In the genomic region with DNA sequence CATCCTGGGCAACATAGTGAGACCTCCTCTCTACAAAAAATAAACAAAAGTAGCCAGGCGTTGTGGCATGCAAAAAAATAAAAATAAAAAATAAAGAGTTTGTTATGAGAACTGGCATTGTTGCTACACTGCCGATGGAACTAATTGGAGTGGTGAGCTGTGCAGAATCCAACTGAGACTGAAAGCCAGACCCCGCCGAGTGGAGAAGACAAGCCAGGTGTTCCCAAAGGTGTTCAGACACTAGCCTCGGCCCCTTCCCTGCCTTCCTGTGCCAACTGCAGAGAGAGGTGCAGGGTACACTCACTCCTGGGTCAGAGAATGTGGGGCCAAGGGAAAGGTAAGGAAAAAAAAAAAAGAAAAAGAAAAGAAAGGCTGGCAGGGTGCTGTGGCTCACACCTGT, we compare ENCODE assay signal across 30 cellular contexts. TPM values are rescaled to one million over a fixed set of nuclear protein-coding genes. Genes with fewer than 3 reads are reported as not detected.
"Had no signal": no experiment of that assay in that cellular context is flagged by ENCODE, and none has a peak within 500 bp of the region (broad histone marks: within the 10 kb centered on the region; RNA-seq: fewer than 3 reads in every experiment).

No MANE protein-coding gene starts in this region.

- H3K4me3 ChIP-seq: ascending aorta, breast epithelium, cardiac muscle cell, colonic mucosa had no signal

- H3K9me3 ChIP-seq: ascending aorta, breast epithelium, colonic mucosa had no signal

- H3K27ac ChIP-seq: ascending aorta, breast epithelium, cardiac muscle cell, colonic mucosa had no signal

- ATAC-seq: activated naive CD4-positive, alpha-beta T cell treated with anti-CD3 and anti-CD28 coated beads, Interleukin-2, amount 50 U/mL, for 72 hours; activated T-cell treated with anti-CD3 and anti-CD28 coated beads, Interleukin-2, amount 50 U/mL, for 72 hours; esophagus mucosa; WTC11 had no signal

- H3K36me3 ChIP-seq: ascending aorta, breast epithelium, cardiac muscle cell, colonic mucosa had no signal

- H3K4me1 ChIP-seq: ascending aorta, colonic mucosa had no signal

- H3K27me3 ChIP-seq: ascending aorta, breast epithelium, cardiac muscle cell, colonic mucosa had no signal

- DNase-seq: activated CD4-positive, alpha-beta memory T cell treated with anti-CD3 and anti-CD28 coated beads, Interleukin-2, amount 10 ng/mL, durations not matched to agents 7 days and 5 days; activated CD4-positive, alpha-beta T cell treated with anti-CD3 and anti-CD28 coated beads for 1 hour; activated CD4-positive, alpha-beta T cell treated with anti-CD3 and anti-CD28 coated beads for 4 hours; activated CD4-positive, alpha-beta T cell treated with anti-CD3 and anti-CD28 coated beads, Interleukin-2, amount 10 ng/mL, durations not matched to agents 7 days and 5 days; activated CD4-positive, alpha-beta T cell treated with anti-CD3 and anti-CD28 coated beads, Interleukin-2, amount 50 U/mL, for 4 hours; activated CD8-positive, alpha-beta memory T cell treated with anti-CD3 and anti-CD28 coated beads, Interleukin-2, amount 50 U/mL, for 48 hours; activated gamma-delta T cell; activated naive CD4-positive, alpha-beta T cell; activated naive CD4-positive, alpha-beta T cell treated with anti-CD3 and anti-CD28 coated beads, Interleukin-2, amount 10 ng/mL, durations not matched to agents 7 days and 5 days; activated naive CD8-positive, alpha-beta T cell treated with anti-CD3 and anti-CD28 coated beads, Interleukin-2, amount 10 ng/mL, durations not matched to agents 7 days and 5 days; activated T-cell treated with anti-CD3 and anti-CD28 coated beads for 4 hours; activated T-cell treated with anti-CD3 and anti-CD28 coated beads, Interleukin-2, amount 50 U/mL, for 24 hours; activated T-cell treated with anti-CD3 and anti-CD28 coated beads, Interleukin-2, amount 50 U/mL, for 72 hours; central memory CD4-positive, alpha-beta T cell; cerebellar nuclear complex; colonic mucosa; effector memory CD4-positive, alpha-beta T cell; endodermal cell; foreskin fibroblast; T-helper 2 cell had no signal

- FAIRE-seq: frontal cortex had no signal

RNA-seq across cellular contexts. Expression of a gene that starts 37.7 kb away (rescaled TPM):
- total RNA-seq: activated CD4-positive, alpha-beta memory T cell treated with anti-CD3 and anti-CD28 coated beads, Interleukin-2, amount 10 ng/mL, durations not matched to agents 7 days and 5 days; activated CD4-positive, alpha-beta T cell treated with anti-CD3 and anti-CD28 coated beads, Interleukin-2, amount 10 ng/mL, durations not matched to agents 7 days and 5 days; activated naive CD4-positive, alpha-beta T cell treated with anti-CD3 and anti-CD28 coated beads, Interleukin-2, amount 50 U/mL, for 72 hours; activated naive CD8-positive, alpha-beta T cell treated with anti-CD3 and anti-CD28 coated beads, Interleukin-2, amount 10 ng/mL, durations not matched to agents 7 days and 5 days; activated T-cell treated with anti-CD3 and anti-CD28 coated beads, Interleukin-2, amount 50 U/mL, for 72 hours; ascending aorta; cardiac muscle cell; colonic mucosa; dermis microvascular lymphatic vessel endothelial cell; endodermal cell; epithelial cell of proximal tubule; esophagus mucosa; frontal cortex; T-helper 1 cell treated with Interleukin-12 subunit alpha and Interleukin-12 subunit beta and Interleukin-4 antibody, amounts not matched to agents 30 ng/mL and 1 ng/mL, for 36 hours; WTC11 had no signal
- polyA plus RNA-seq: cardiac muscle cell had no signal

RNA-seq across cellular contexts. Expression of a gene that starts 38.7 kb away (rescaled TPM):
- total RNA-seq: activated CD4-positive, alpha-beta memory T cell treated with anti-CD3 and anti-CD28 coated beads, Interleukin-2, amount 10 ng/mL, durations not matched to agents 7 days and 5 days; activated CD4-positive, alpha-beta T cell treated with anti-CD3 and anti-CD28 coated beads, Interleukin-2, amount 10 ng/mL, durations not matched to agents 7 days and 5 days; activated naive CD4-positive, alpha-beta T cell treated with anti-CD3 and anti-CD28 coated beads, Interleukin-2, amount 50 U/mL, for 72 hours; activated naive CD8-positive, alpha-beta T cell treated with anti-CD3 and anti-CD28 coated beads, Interleukin-2, amount 10 ng/mL, durations not matched to agents 7 days and 5 days; activated T-cell treated with anti-CD3 and anti-CD28 coated beads, Interleukin-2, amount 50 U/mL, for 72 hours had no signal
